Comparison of ENCODE assay signal across 11 cellular contexts in genomic region chr17:12928736-12929135, GRCh38.
DNase-seq lines count a peak whose midpoint lies in the region; ATAC-seq and TF ChIP-seq lines count a peak whose summit lies in the region.
"Had no signal": no experiment of that assay in that cellular context is flagged by ENCODE, and none has a peak within 500 bp of the region (broad histone marks: within the 10 kb centered on the region; RNA-seq: fewer than 3 reads in every experiment).

No MANE protein-coding gene starts in this region.

- TF ChIP-seq CTCF in WTC11 (IDR thresholded peaks at IDR 0.05), result peak; percentile 24; the same call in 1 of the 2 replicates
- no peak for TF ChIP-seq CTCF in gastroesophageal sphincter (IDR thresholded peaks at IDR 0.05)

- no peaks in the 10 kb centered on the region; the same call in 1 of the 2 replicates for H3K9me3 Mint-ChIP-seq in WTC11

- no peak overlapping the region for H3K27ac Mint-ChIP-seq in WTC11
- H3K27ac Mint-ChIP-seq: activated CD8-positive, alpha-beta T cell treated with anti-CD3 and anti-CD28 coated beads, Interleukin-2, amount 10 ng/mL, durations not matched to agents 7 days and 5 days had no signal

- peak; percentile 77 for ATAC-seq in WTC11
- peak; percentile 98 for ATAC-seq in left lobe of liver
- ATAC-seq in sciatic nerve, result no peak
- no peak for ATAC-seq in gastroesophageal sphincter
- no peak for ATAC-seq in GM19035 (IDR thresholded peaks at IDR 0.05; ENCODE audit: unreplicated experiment)
- ATAC-seq: activated CD8-positive, alpha-beta T cell treated with anti-CD3 and anti-CD28 coated beads, Interleukin-2, amount 10 ng/mL, durations not matched to agents 7 days and 5 days had no signal

- intact Hi-C loops in sciatic nerve (cut with DNase I), result no loop called here

- TF ChIP-seq POLR2A in gastroesophageal sphincter (IDR thresholded peaks at IDR 0.05), result no peak

- no peaks in the 10 kb centered on the region for H3K27me3 ChIP-seq in gastroesophageal sphincter

- H3K9me3 ChIP-seq in gastroesophageal sphincter, result no peaks in the 10 kb centered on the region

- no peak overlapping the region for H3K27ac ChIP-seq in gastroesophageal sphincter

- TF ChIP-seq RAD21 in Ishikawa (IDR thresholded peaks at IDR 0.05; ENCODE audit: low read depth), result peak; percentile 68

- peak; percentile 25 for DNase-seq in Daoy (ENCODE audit: low read depth)
- no peak for DNase-seq in WTC11 (ENCODE audit: low spot score)
- DNase-seq in left lobe of liver (ENCODE audit: low spot score), result peak; percentile 48
- no peak for DNase-seq in sciatic nerve (ENCODE audit: low spot score)
- DNase-seq in NK-92 treated with Interleukin-12 subunit alpha and Interleukin-12 subunit beta, amount 100 ng/mL, for 24 hours (lab: John Stamatoyannopoulos, UW), result no peak
- DNase-seq: activated CD8-positive, alpha-beta T cell treated with anti-CD3 and anti-CD28 coated beads, Interleukin-2, amount 10 ng/mL, durations not matched to agents 7 days and 5 days; amygdala; MM.1S had no signal

- no peak overlapping the region for H3K4me3 ChIP-seq in gastroesophageal sphincter

- H3K4me1 ChIP-seq in gastroesophageal sphincter, result peaks cover 0 to 5% (median 3%) of the 10 kb centered on the region in 3 donors

- H3K4me1 Mint-ChIP-seq in WTC11, result no peaks in the 10 kb centered on the region

- H3K36me3 ChIP-seq in gastroesophageal sphincter, result no peaks in the 10 kb centered on the region

- H3K4me3 Mint-ChIP-seq in WTC11, result no peak overlapping the region
- H3K4me3 Mint-ChIP-seq: activated CD8-positive, alpha-beta T cell treated with anti-CD3 and anti-CD28 coated beads, Interleukin-2, amount 10 ng/mL, durations not matched to agents 7 days and 5 days had no signal

- no peak for TF ChIP-seq EP300 in Ishikawa (IDR thresholded peaks at IDR 0.05; ENCODE audit: borderline replicate concordance)
- no peak for TF ChIP-seq EP300 in gastroesophageal sphincter (IDR thresholded peaks at IDR 0.05)

- H3K27me3 Mint-ChIP-seq in WTC11 (ENCODE audit: low read depth), result no peaks in the 10 kb centered on the region

- CTCF ChIA-PET in WTC11 (lab: Charles Lee), result interaction anchor here (0.6 to 1.5 kb wide), 4 partner anchors 44 to 75 kb away, joined by 3 to 6 read pairs (median 4); no protein-coding TSS in a partner anchor

- whole genome bisulfite sequencing in gastroesophageal sphincter (ENCODE audit: low coverage in 1 of 2), 2 donors, result 78% methylated on average over 1 of the region's 2 CpGs; no CpG with 5 or more reads in 1 of the 2 donors

- POLR2A ChIA-PET in WTC11 (lab: Charles Lee), result no interaction called here

- peaks cover 13% of the 10 kb centered on the region for H3K36me3 Mint-ChIP-seq in WTC11

TF ChIP-seq in Ishikawa, 13 proteins besides CTCF, POLR2A, EP300 and RAD21:
- TF ChIP-seq ZBTB7A (IDR thresholded peaks at IDR 0.05; ENCODE audit: low read depth) (no peak), YY1 (IDR thresholded peaks at IDR 0.05; ENCODE audit: low read depth) (no peak), CREB1 (IDR thresholded peaks at IDR 0.05; ENCODE audit: low read depth) (no peak), EGR1 (IDR thresholded peaks at IDR 0.05) (no peak), USF1 (IDR thresholded peaks at IDR 0.05) (no peak), NFIC (IDR thresholded peaks at IDR 0.05) (no peak), TCF12 (IDR thresholded peaks at IDR 0.05; ENCODE audit: low read depth) (no peak), CEBPB (IDR thresholded peaks at IDR 0.05) (no peak), REST (IDR thresholded peaks at IDR 0.05; ENCODE audit: low read depth) (no peak), TEAD4 (IDR thresholded peaks at IDR 0.05) (no peak), FOXM1 (IDR thresholded peaks at IDR 0.05; ENCODE audit: borderline replicate concordance, low read depth) (no peak), TAF1 (IDR thresholded peaks at IDR 0.05; ENCODE audit: low read depth) (no peak)
- TF ChIP-seq, protein P1, sequence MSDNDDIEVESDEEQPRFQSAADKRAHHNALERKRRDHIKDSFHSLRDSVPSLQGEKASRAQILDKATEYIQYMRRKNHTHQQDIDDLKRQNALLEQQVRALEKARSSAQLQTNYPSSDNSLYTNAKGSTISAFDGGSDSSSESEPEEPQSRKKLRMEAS (IDR thresholded peaks at IDR 0.05), result no peak

TF ChIP-seq in WTC11, 78 proteins besides CTCF, POLR2A, EP300 and RAD21 (continues in another document):
- TF ChIP-seq NR1H2 (CRISPR knock-in tag; IDR thresholded peaks at IDR 0.05) (no peak), ZNF138 (CRISPR knock-in tag; conservative IDR thresholded peaks at IDR 0.05) (no peak), ELF4 (CRISPR knock-in tag; IDR thresholded peaks at IDR 0.05; ENCODE audit: low read depth) (no peak), CREB1 (CRISPR knock-in tag; IDR thresholded peaks at IDR 0.05) (no peak), SMAD3 (CRISPR knock-in tag; IDR thresholded peaks at IDR 0.05; ENCODE audit: borderline replicate concordance) (no peak), JUN (CRISPR knock-in tag; IDR thresholded peaks at IDR 0.05) (no peak), ZNF219 (CRISPR knock-in tag; IDR thresholded peaks at IDR 0.05; ENCODE audit: borderline replicate concordance) (no peak), ZNF317 (CRISPR knock-in tag; IDR thresholded peaks at IDR 0.05; ENCODE audit: borderline replicate concordance, low read depth) (no peak), PRRX2 (CRISPR knock-in tag; IDR thresholded peaks at IDR 0.05) (no peak), NFE2L1 (CRISPR knock-in tag; IDR thresholded peaks at IDR 0.05) (no peak), ZNF396 (CRISPR knock-in tag; IDR thresholded peaks at IDR 0.05; ENCODE audit: borderline replicate concordance) (no peak), MXD4 (CRISPR knock-in tag; IDR thresholded peaks at IDR 0.05; ENCODE audit: borderline replicate concordance) (no peak), PREB (CRISPR knock-in tag; IDR thresholded peaks at IDR 0.05; ENCODE audit: borderline replicate concordance) (no peak), USF1 (CRISPR knock-in tag; IDR thresholded peaks at IDR 0.05) (no peak), CBFB (CRISPR knock-in tag; IDR thresholded peaks at IDR 0.05; ENCODE audit: low read depth) (no peak), GTF2I (CRISPR knock-in tag; conservative IDR thresholded peaks at IDR 0.05) (no peak), ATF3 (CRISPR knock-in tag; conservative IDR thresholded peaks at IDR 0.05) (no peak)
- TF ChIP-seq, protein P2, sequence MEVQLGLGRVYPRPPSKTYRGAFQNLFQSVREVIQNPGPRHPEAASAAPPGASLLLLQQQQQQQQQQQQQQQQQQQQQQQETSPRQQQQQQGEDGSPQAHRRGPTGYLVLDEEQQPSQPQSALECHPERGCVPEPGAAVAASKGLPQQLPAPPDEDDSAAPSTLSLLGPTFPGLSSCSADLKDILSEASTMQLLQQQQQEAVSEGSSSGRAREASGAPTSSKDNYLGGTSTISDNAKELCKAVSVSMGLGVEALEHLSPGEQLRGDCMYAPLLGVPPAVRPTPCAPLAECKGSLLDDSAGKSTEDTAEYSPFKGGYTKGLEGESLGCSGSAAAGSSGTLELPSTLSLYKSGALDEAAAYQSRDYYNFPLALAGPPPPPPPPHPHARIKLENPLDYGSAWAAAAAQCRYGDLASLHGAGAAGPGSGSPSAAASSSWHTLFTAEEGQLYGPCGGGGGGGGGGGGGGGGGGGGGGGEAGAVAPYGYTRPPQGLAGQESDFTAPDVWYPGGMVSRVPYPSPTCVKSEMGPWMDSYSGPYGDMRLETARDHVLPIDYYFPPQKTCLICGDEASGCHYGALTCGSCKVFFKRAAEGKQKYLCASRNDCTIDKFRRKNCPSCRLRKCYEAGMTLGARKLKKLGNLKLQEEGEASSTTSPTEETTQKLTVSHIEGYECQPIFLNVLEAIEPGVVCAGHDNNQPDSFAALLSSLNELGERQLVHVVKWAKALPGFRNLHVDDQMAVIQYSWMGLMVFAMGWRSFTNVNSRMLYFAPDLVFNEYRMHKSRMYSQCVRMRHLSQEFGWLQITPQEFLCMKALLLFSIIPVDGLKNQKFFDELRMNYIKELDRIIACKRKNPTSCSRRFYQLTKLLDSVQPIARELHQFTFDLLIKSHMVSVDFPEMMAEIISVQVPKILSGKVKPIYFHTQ (CRISPR knock-in tag; IDR thresholded peaks at IDR 0.05), result no peak
- TF ChIP-seq, protein P3, sequence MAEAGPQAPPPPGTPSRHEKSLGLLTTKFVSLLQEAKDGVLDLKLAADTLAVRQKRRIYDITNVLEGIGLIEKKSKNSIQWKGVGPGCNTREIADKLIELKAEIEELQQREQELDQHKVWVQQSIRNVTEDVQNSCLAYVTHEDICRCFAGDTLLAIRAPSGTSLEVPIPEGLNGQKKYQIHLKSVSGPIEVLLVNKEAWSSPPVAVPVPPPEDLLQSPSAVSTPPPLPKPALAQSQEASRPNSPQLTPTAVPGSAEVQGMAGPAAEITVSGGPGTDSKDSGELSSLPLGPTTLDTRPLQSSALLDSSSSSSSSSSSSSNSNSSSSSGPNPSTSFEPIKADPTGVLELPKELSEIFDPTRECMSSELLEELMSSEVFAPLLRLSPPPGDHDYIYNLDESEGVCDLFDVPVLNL (CRISPR knock-in tag; IDR thresholded peaks at IDR 0.05; ENCODE audit: borderline replicate concordance, low read depth), result no peak

Comparison
In these comparisons a context has a peak if more than half of its experiments do, and no peak if none do; other contexts are left out.
1. DNase-seq: peak in Daoy (single experiment) and left lobe of liver (single experiment); none in WTC11 (single experiment), sciatic nerve (single experiment) and NK-92 treated with Interleukin-12 subunit alpha and Interleukin-12 subunit beta, amount 100 ng/mL, for 24 hours (single experiment).
2. ATAC-seq: peak in WTC11 (single experiment) and left lobe of liver (single experiment); none in sciatic nerve (single experiment), gastroesophageal sphincter (single experiment) and GM19035 (single experiment).